1 cellular context compared by ENCODE assay signal in genomic region chr1:9892563-9893528, GRCh38.
A peak's percentile ranks its signal among the peaks of the same experiment; 100 is the strongest.
TF ChIP-seq lines count a peak whose summit lies in the region.

No MANE protein-coding gene starts in this region.

TF ChIP-seq in GM12878, 131 proteins besides CTCF, POLR2A, EP300 and RAD21:
- TF ChIP-seq SMARCA5 (IDR thresholded peaks at IDR 0.05) (no peak), EED (IDR thresholded peaks at IDR 0.05; ENCODE audit: low read depth) (peak; percentile 61; the same call in 1 of the 2 replicates), RUNX3 (IDR thresholded peaks at IDR 0.05; ENCODE audit: low read length) (peak; percentile 82), PKNOX1 (IDR thresholded peaks at IDR 0.05) (no peak), USF1 (IDR thresholded peaks at IDR 0.05; ENCODE audit: borderline replicate concordance, extremely low read length, insufficient read depth, low read depth, low read length) (peak; percentile 21), PRDM15 (CRISPR knock-in tag; IDR thresholded peaks at IDR 0.05) (no peak), RBBP5 (conservative IDR thresholded peaks at IDR 0.05) (no peak), NFIC (IDR thresholded peaks at IDR 0.05; ENCODE audit: low read depth, low read length) (0 out of 2 replicates have a peak, but pooled peaks have one; percentile 14), CHD1 (IDR thresholded peaks at IDR 0.05; ENCODE audit: low read depth, low read length) (no peak)
